8 cellular contexts compared by ENCODE assay signal in genomic region chr1:11790880-11791715, GRCh38. TPM values are rescaled to one million over a fixed set of nuclear protein-coding genes. Genes with fewer than 3 reads are reported as not detected.
DNase-seq lines count a peak whose midpoint lies in the region; ATAC-seq and TF ChIP-seq lines count a peak whose summit lies in the region.

No MANE protein-coding gene starts in this region.

- H3K27me3 ChIP-seq in body of pancreas = no peaks in the 10 kb centered on the region
- no peaks in the 10 kb centered on the region for H3K27me3 ChIP-seq in stomach smooth muscle (ENCODE audit: control insufficient read depth in 1 of 2, insufficient read depth in 2 of 2, low read length in 2 of 2)

- H3K9me3 ChIP-seq in body of pancreas (no peaks in the 10 kb centered on the region), stomach smooth muscle (ENCODE audit: control insufficient read depth in 2 of 2, low read length in 2 of 2) (no peaks in the 10 kb centered on the region)

- TF ChIP-seq CTCF in body of pancreas (IDR thresholded peaks at IDR 0.05) = no peak

- H3K27ac ChIP-seq in body of pancreas (peak overlapping the region; percentile 67 to 91 (median 78)), stomach smooth muscle (ENCODE audit: low read length) (peak overlapping the region; percentile 91)

- H3K4me3 ChIP-seq in body of pancreas = no peak overlapping the region
- H3K4me3 ChIP-seq in stomach smooth muscle (ENCODE audit: low read length in 2 of 2) = peak overlapping the region in 1 of 2 donors; percentile 58

- DNase-seq in HS-27A (ENCODE audit: low read depth) (peak; percentile 56), body of pancreas (peak; percentile 80 to 96 (median 88)), islet precursor cell (peak; percentile 53), NCI-H2081 (lab: John Stamatoyannopoulos, UW) (no peak)
- DNase-seq in effector CD4-positive, alpha-beta T cell = no peak

- 60 to 64% methylated on average over 11 to 19 of the region's 19 CpGs for WGBS in body of pancreas, 2 donors

- H3K4me1 ChIP-seq in body of pancreas (peaks cover 50% of the 10 kb centered on the region), stomach smooth muscle (ENCODE audit: control insufficient read depth, insufficient read depth, low read length) (peaks cover 49% of the 10 kb centered on the region)

- TF ChIP-seq POLR2A in body of pancreas (IDR thresholded peaks at IDR 0.05) = peak; percentile 34 to 49 (median 46)

- H3K36me3 ChIP-seq in body of pancreas (replicated peaks in 1 of 2; ENCODE audit: insufficient read depth in 1 of 2, low read depth in 2 of 2) (peaks cover 0 to 15% of the 10 kb centered on the region in 2 donors), stomach smooth muscle (ENCODE audit: control insufficient read depth in 2 of 2, insufficient read depth in 2 of 2, low read length in 2 of 2) (peaks cover 40 to 41% of the 10 kb centered on the region in 2 donors)

- intact Hi-C loops in body of pancreas (cut with DNase I) = no loop called here

- peak; percentile 93 for ATAC-seq in body of pancreas
- ATAC-seq in HG02885 (IDR thresholded peaks at IDR 0.05; ENCODE audit: poor library complexity, unreplicated experiment) = no peak
- no peak for ATAC-seq in GM18502 (IDR thresholded peaks at IDR 0.05; ENCODE audit: poor library complexity, unreplicated experiment)

- H3K9ac ChIP-seq in stomach smooth muscle (ENCODE audit: low read length in 2 of 2) = peak overlapping the region; percentile 42 to 44

RNA-seq across cellular contexts. Expression of gene MTHFR, which starts 14.7 kb away (rescaled TPM):
- total RNA-seq in body of pancreas = 10 to 100 TPM; 26.4 to 30.1 TPM

RNA-seq across cellular contexts. Expression of gene CLCN6, which starts 14.9 kb away (rescaled TPM):
- 10 to 100 TPM in 1 of 2 donors, 1 to 10 TPM in 1; 7.0 to 23.7 TPM for total RNA-seq in body of pancreas

RNA-seq across cellular contexts. Expression of gene C1orf167, which starts 29.1 kb away (rescaled TPM):
- not detected for total RNA-seq in body of pancreas

RNA-seq across cellular contexts. Expression of gene AGTRAP, which starts 55.2 kb away (rescaled TPM):
- total RNA-seq in body of pancreas = 10 to 100 TPM; 16.8 to 24.6 TPM

RNA-seq across cellular contexts. Expression of gene NPPA, which starts 56.5 kb away (rescaled TPM):
- 10 to 100 TPM in 1 of 2 donors, not detected in 1; 25.4 TPM for total RNA-seq in body of pancreas

Comparison
In these comparisons a context has a peak if more than half of its experiments do, and no peak if none do; other contexts are left out.
1. DNase-seq: peak in HS-27A (single experiment), body of pancreas (4 of 4) and islet precursor cell (single experiment); none in effector CD4-positive, alpha-beta T cell (single experiment) and NCI-H2081 (0 of 2).